In the genomic region with DNA sequence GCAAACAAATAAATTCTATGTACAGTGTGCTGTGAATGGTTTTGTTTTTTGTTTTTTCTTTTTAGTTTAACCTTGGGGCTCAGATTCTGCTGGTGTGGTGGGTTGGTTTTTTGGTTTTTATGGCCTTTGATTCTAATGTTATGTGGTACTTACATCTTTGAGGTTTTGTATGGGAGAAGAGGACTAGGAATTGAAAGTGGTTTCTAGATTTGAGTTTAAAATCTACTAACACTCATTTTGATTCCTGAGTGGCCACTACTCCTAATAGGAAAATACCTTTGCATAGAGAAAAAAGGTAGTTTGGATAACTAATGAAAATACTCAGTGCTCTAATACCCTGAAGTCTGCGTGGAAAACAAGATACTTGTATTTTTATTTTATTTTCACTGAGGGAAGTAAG, we compare ENCODE assay signal across 1 cellular context.
TF ChIP-seq lines count a peak whose summit lies in the region.

No MANE protein-coding gene starts in this region.

TF ChIP-seq in H1, 55 proteins besides CTCF, POLR2A, EP300 and RAD21:
- TF ChIP-seq KDM4A (IDR thresholded peaks at IDR 0.05; ENCODE audit: low read depth, low read length, severe bottlenecking) (no peak), RBBP5 (IDR thresholded peaks at IDR 0.05; ENCODE audit: borderline replicate concordance, low read depth, low read length) (no peak), SP4 (IDR thresholded peaks at IDR 0.05; ENCODE audit: low read length) (no peak), BRCA1 (IDR thresholded peaks at IDR 0.05; ENCODE audit: low read depth, low read length) (no peak), TAF1 (IDR thresholded peaks at IDR 0.05; ENCODE audit: low read depth, low read length) (no peak), RNF2 (IDR thresholded peaks at IDR 0.05; ENCODE audit: borderline replicate concordance, low read depth, low read length, missing control alignments, poor library complexity, severe bottlenecking) (no peak)
